ENCODE assay signal across 8 cellular contexts in genomic region chr13:46553521-46553885, GRCh38. TPM values are rescaled to one million over a fixed set of nuclear protein-coding genes. Genes with fewer than 3 reads are reported as not detected.
DNase-seq lines count a peak whose midpoint lies in the region; ATAC-seq and TF ChIP-seq lines count a peak whose summit lies in the region.

No MANE protein-coding gene starts in this region.

- H3K4me1 ChIP-seq in BLaER1 treated with 17β-estradiol and CSF1 and Interleukin-3, amounts not matched to agents 10 nM and 100 nM = peaks cover 29 to 39% (median 35%) of the 10 kb centered on the region in 10 experiments
- no peaks in the 10 kb centered on the region for H3K4me1 ChIP-seq in psoas muscle

- ATAC-seq in psoas muscle = peak in 3 of 4 donors; percentile 5 to 25 (median 15)
- ATAC-seq in HG03196 (IDR thresholded peaks at IDR 0.05; ENCODE audit: unreplicated experiment) = no peak

- peaks cover 30 to 45% (median 40%) of the 10 kb centered on the region in 11 experiments for H4K20me1 ChIP-seq in BLaER1 treated with 17β-estradiol and CSF1 and Interleukin-3, amounts not matched to agents 10 nM and 100 nM

- TF ChIP-seq CTCF in HFF-Myc (IDR thresholded peaks at IDR 0.05; ENCODE audit: low read depth, low read length, missing control alignments) (no peak), WERI-Rb-1 (IDR thresholded peaks at IDR 0.05; ENCODE audit: low read depth, low read length) (no peak), fibroblast of villous mesenchyme (IDR thresholded peaks at IDR 0.05; ENCODE audit: insufficient read depth, low read depth, low read length) (no peak), psoas muscle (IDR thresholded peaks at IDR 0.05) (no peak), GM20000 (IDR thresholded peaks at IDR 0.05; ENCODE audit: extremely low read depth, missing control alignments) (no peak)

- peaks cover 0 to 4% (median 0%) of the 10 kb centered on the region in 11 experiments; a peak in 1 of 22 replicates for H3K36me3 ChIP-seq in BLaER1 treated with 17β-estradiol and CSF1 and Interleukin-3, amounts not matched to agents 10 nM and 100 nM
- H3K36me3 ChIP-seq in WERI-Rb-1 = peaks cover 10% of the 10 kb centered on the region; the same call in 1 of the 2 replicates
- no peaks in the 10 kb centered on the region for H3K36me3 ChIP-seq in psoas muscle (ENCODE audit: insufficient read depth in 1 of 2, low read depth in 1 of 2)

- WGBS in psoas muscle, 3 donors = 0% methylated on average over 25 to 34 of the region's 34 CpGs

- peak overlapping the region; percentile 84 to 99 (median 98) for H3K4me3 ChIP-seq in BLaER1 treated with 17β-estradiol and CSF1 and Interleukin-3, amounts not matched to agents 10 nM and 100 nM
- H3K4me3 ChIP-seq in HFF-Myc (replicated peaks; ENCODE audit: low read depth, low read length) (peak overlapping the region; percentile 88), WERI-Rb-1 (ENCODE audit: low read depth, low read length) (peak overlapping the region; percentile 99), fibroblast of villous mesenchyme (ENCODE audit: low read depth, low read length) (peak overlapping the region; percentile 95), psoas muscle (peak overlapping the region; percentile 92)

- DNase-seq in HFF-Myc (ENCODE audit: extremely low read depth, low read depth) (no peak), WERI-Rb-1 (no peak), fibroblast of villous mesenchyme (ENCODE audit: low read depth) (no peak), psoas muscle (no peak), GM20000 (ENCODE audit: low spot score) (no peak)
- no peak for DNase-seq in activated CD4-positive, alpha-beta T cell treated with anti-CD3 and anti-CD28 coated beads, Interleukin-2, amount 50 U/mL, for 4 hours

- peak overlapping the region; percentile 75 to 95 (median 92) for H3K27ac ChIP-seq in BLaER1 treated with 17β-estradiol and CSF1 and Interleukin-3, amounts not matched to agents 10 nM and 100 nM
- peak overlapping the region; percentile 99 for H3K27ac ChIP-seq in WERI-Rb-1
- H3K27ac ChIP-seq in psoas muscle = peak overlapping the region; percentile 84

- H3K9me3 ChIP-seq in BLaER1 treated with 17β-estradiol and CSF1 and Interleukin-3, amounts not matched to agents 10 nM and 100 nM (replicated peaks in 1 of 11) = no peaks in the 10 kb centered on the region
- H3K9me3 ChIP-seq in WERI-Rb-1 (ENCODE audit: severe bottlenecking) (no peaks in the 10 kb centered on the region), psoas muscle (no peaks in the 10 kb centered on the region)

- peak overlapping the region; percentile 81 to 92 (median 89) for H3K4me2 ChIP-seq in BLaER1 treated with 17β-estradiol and CSF1 and Interleukin-3, amounts not matched to agents 10 nM and 100 nM

- intact Hi-C loops in psoas muscle (cut with DNase I) = loop anchor here (2.0 to 5.0 kb wide), 3 partner anchors 59 to 165 kb away; no protein-coding TSS in a partner anchor

- peak overlapping the region; percentile 87 to 96 (median 92) for H3K9ac ChIP-seq in BLaER1 treated with 17β-estradiol and CSF1 and Interleukin-3, amounts not matched to agents 10 nM and 100 nM

- H3K27me3 ChIP-seq in BLaER1 treated with 17β-estradiol and CSF1 and Interleukin-3, amounts not matched to agents 10 nM and 100 nM = no peaks in the 10 kb centered on the region; a peak in 1 of 22 replicates
- H3K27me3 ChIP-seq in WERI-Rb-1 (ENCODE audit: insufficient read depth, low read depth, severe bottlenecking) (no peaks in the 10 kb centered on the region), psoas muscle (ENCODE audit: insufficient read depth in 3 of 3, low read length in 2 of 3) (no peaks in the 10 kb centered on the region)

RNA-seq across cellular contexts. Expression of gene LRCH1, which starts 0.5 kb away (rescaled TPM):
- total RNA-seq in fibroblast of villous mesenchyme (8.4 and 9.1 TPM in 2 replicates), psoas muscle (1 to 10 TPM; 4.1 to 7.9 (median 4.7) TPM)
- 1 to 10 TPM; 1.7 to 2.6 (median 2.3) TPM for polyA plus RNA-seq in psoas muscle
